8 cellular contexts compared by ENCODE assay signal in genomic region chr2:163736433-163737168, GRCh38. TPM values are rescaled to one million over a fixed set of nuclear protein-coding genes. Genes with fewer than 3 reads are reported as not detected.
A peak's percentile ranks its signal among the peaks of the same experiment; 100 is the strongest.
DNase-seq lines count a peak whose midpoint lies in the region; ATAC-seq and TF ChIP-seq lines count a peak whose summit lies in the region.

No MANE protein-coding gene starts in this region.

- H3K4me1 ChIP-seq in breast epithelium (peaks cover 0 to 4% of the 10 kb centered on the region in 2 donors), smooth muscle cell (ENCODE audit: low read depth) (peaks cover 28% of the 10 kb centered on the region)

- H3K9ac ChIP-seq in smooth muscle cell (ENCODE audit: low read depth), result peak overlapping the region; percentile 89

- no peak for TF ChIP-seq CTCF in LNCaP clone FGC (IDR thresholded peaks at IDR 0.05; ENCODE audit: control insufficient read depth, extremely low read depth, insufficient read depth)
- TF ChIP-seq CTCF in breast epithelium (IDR thresholded peaks at IDR 0.05), result no peak
- no peak for TF ChIP-seq CTCF in smooth muscle cell (IDR thresholded peaks at IDR 0.05; ENCODE audit: borderline replicate concordance, insufficient read depth, poor library complexity, severe bottlenecking)

- 2% methylated on average over 51 of the region's 53 CpGs for WGBS in smooth muscle cell (ENCODE audit: low lambda C conversion rate)

- H3K9me3 ChIP-seq in breast epithelium (no peaks in the 10 kb centered on the region), smooth muscle cell (replicated peaks; ENCODE audit: low read depth) (no peaks in the 10 kb centered on the region)

- no peaks in the 10 kb centered on the region for H4K20me1 ChIP-seq in smooth muscle cell (ENCODE audit: low read depth)

- no peaks in the 10 kb centered on the region for H3K79me2 ChIP-seq in smooth muscle cell (ENCODE audit: low read depth)

- H3K27ac ChIP-seq in breast epithelium (peak overlapping the region; percentile 84 to 95), smooth muscle cell (ENCODE audit: low read depth) (peak overlapping the region; percentile 65)

- H3K4me3 ChIP-seq in LNCaP clone FGC (ENCODE audit: low read depth, low read length), result peak overlapping the region; percentile 65
- H3K4me3 ChIP-seq in breast epithelium, result peak overlapping the region; percentile 62 to 85 (median 69)
- peak overlapping the region; percentile 96 for H3K4me3 ChIP-seq in smooth muscle cell

- H3K27me3 ChIP-seq in breast epithelium (no peaks in the 10 kb centered on the region), smooth muscle cell (ENCODE audit: low read depth) (peaks cover 25% of the 10 kb centered on the region)

- peak; percentile 79 for DNase-seq in ACHN
- no peak for DNase-seq in LNCaP clone FGC (ENCODE audit: low read depth)
- no peak for DNase-seq in breast epithelium (ENCODE audit: low spot score in 2 of 2)
- DNase-seq in iPS-NIHi11 (ENCODE audit: low spot score), result peak; percentile 84
- DNase-seq in smooth muscle cell (lab: John Stamatoyannopoulos, UW; ENCODE audit: unreplicated experiment), result peak; percentile 37
- no peak for DNase-seq in SIG-M5 treated with dmso at 0.1 percent for 504 hours (lab: John Stamatoyannopoulos, UW; ENCODE audit: unreplicated experiment)
- no peak for DNase-seq in effector CD4-positive, alpha-beta T cell

- H2AFZ ChIP-seq in smooth muscle cell (ENCODE audit: low read depth), result peak overlapping the region; percentile 98

- H3F3A ChIP-seq in smooth muscle cell (ENCODE audit: low read depth), result no peaks in the 10 kb centered on the region

- no peaks in the 10 kb centered on the region for H3K36me3 ChIP-seq in breast epithelium
- no peaks in the 10 kb centered on the region for H3K36me3 ChIP-seq in smooth muscle cell (ENCODE audit: low read depth)

- in situ Hi-C loops in ACHN (cut with HindIII; ENCODE audit: low pct_ligation_motif_present, low pct_unique_long_range_greater_than_20kb, low sequenced_read_pairs), result no loop called here

- TF ChIP-seq POLR2A in breast epithelium (IDR thresholded peaks at IDR 0.05), result no peak

- peak overlapping the region; percentile 96 for H3K4me2 ChIP-seq in smooth muscle cell

- ATAC-seq in GM21528 (IDR thresholded peaks at IDR 0.05; ENCODE audit: low FRiP score, unreplicated experiment), result no peak

- intact Hi-C loops in breast epithelium (cut with DNase I; ENCODE audit: low total_unique reads), result no loop called here

RNA-seq across cellular contexts. Expression of gene FIGN, which starts 0.8 kb away (rescaled TPM):
- 10 to 100 TPM in 1 of 3 donors, 1 to 10 TPM in 2; 2.6 to 13.9 (median 5.0) TPM for total RNA-seq in breast epithelium
- total RNA-seq in smooth muscle cell, result 4.8 and 5.6 TPM in 2 replicates
- 0.71 and 1.0 TPM in 2 replicates for polyA plus RNA-seq in smooth muscle cell

Comparison
In these comparisons a context has a peak if more than half of its experiments do, and no peak if none do; other contexts are left out.
1. DNase-seq: peak in ACHN (single experiment), iPS-NIHi11 (single experiment) and smooth muscle cell (single experiment); none in LNCaP clone FGC (single experiment), breast epithelium (0 of 2), SIG-M5 treated with dmso at 0.1 percent for 504 hours (single experiment) and effector CD4-positive, alpha-beta T cell (single experiment).
2. Peak in every context shown above with its lines, with median percentiles within 50 percentile points of each other: H3K4me3 ChIP-seq.